Comparison of ENCODE assay signal across 27 cellular contexts in genomic region chr2:12700989-12701388, GRCh38. TPM values are rescaled to one million over a fixed set of nuclear protein-coding genes. Genes with fewer than 3 reads are reported as not detected.
DNase-seq lines count a peak whose midpoint lies in the region; ATAC-seq and TF ChIP-seq lines count a peak whose summit lies in the region.
"Had no signal": no experiment of that assay in that cellular context is flagged by ENCODE, and none has a peak within 500 bp of the region (broad histone marks: within the 10 kb centered on the region; RNA-seq: fewer than 3 reads in every experiment).

No MANE protein-coding gene starts in this region.

- ATAC-seq in stimulated activated memory B cell treated with anti-CD40 and anti-IgM and Interleukin-4, amounts not matched to agents 10 μg/mL and 1 μg/mL and 100 μg/mL, for 72 hours, result no peak
- ATAC-seq in GM21737 (IDR thresholded peaks at IDR 0.05; ENCODE audit: unreplicated experiment) (no peak), GM21390 (IDR thresholded peaks at IDR 0.05; ENCODE audit: unreplicated experiment) (no peak)
- ATAC-seq: A549, right lobe of liver had no signal

- peaks cover 41% of the 10 kb centered on the region for H3K4me1 ChIP-seq in ACC112 (ENCODE audit: control insufficient read depth, insufficient read depth, low read length, unreplicated experiment)
- H3K4me1 ChIP-seq in mammary epithelial cell (ENCODE audit: insufficient read depth, low read length), result peaks cover 45% of the 10 kb centered on the region
- H3K4me1 ChIP-seq: A549, HAP-1, neural progenitor cell, Peyer's patch, right lobe of liver had no signal

- no peak overlapping the region for H3K4me3 ChIP-seq in ACC112 (ENCODE audit: low read depth, low read length)
- H3K4me3 ChIP-seq in mammary epithelial cell (replicated peaks in 1 of 3; ENCODE audit: insufficient read depth in 1 of 3, low read depth in 2 of 3, low read length in 3 of 3), result no peak overlapping the region
- no peak overlapping the region for H3K4me3 ChIP-seq in fibroblast of pulmonary artery (replicated peaks; ENCODE audit: low read depth, low read length)
- H3K4me3 ChIP-seq: A549, dorsolateral prefrontal cortex, HAP-1, left ventricle myocardium inferior, neural progenitor cell, Peyer's patch, right lobe of liver, tibial artery had no signal

- no TSS peak for BruUV-seq in mammary epithelial cell (replicated peaks; lab: Mats Ljungman, UMichigan)

- no peak overlapping the region for H3K4me2 ChIP-seq in mammary epithelial cell (ENCODE audit: insufficient read depth, low read depth, low read length)
- H3K4me2 ChIP-seq: A549, neural progenitor cell had no signal

- no peaks in the 10 kb centered on the region for H3K4me1 Mint-ChIP-seq in stimulated activated memory B cell treated with anti-CD40 and anti-IgM and Interleukin-4, amounts not matched to agents 10 μg/mL and 1 μg/mL and 100 μg/mL, for 72 hours

- intact Hi-C loops in mammary epithelial cell (cut with micrococcal nuclease), result loop anchor here (5.0 kb wide), 3 partner anchors 114 to 869 kb away; no protein-coding TSS in a partner anchor

- H3K27me3 ChIP-seq in ACC112 (ENCODE audit: insufficient read depth, low read length) (no peaks in the 10 kb centered on the region), mammary epithelial cell (ENCODE audit: insufficient read depth, low read length) (no peaks in the 10 kb centered on the region)
- H3K27me3 ChIP-seq: dorsolateral prefrontal cortex, neural progenitor cell, Peyer's patch, right lobe of liver, tibial artery had no signal

- CTCF ChIA-PET in mammary epithelial cell (lab: Charles Lee; ENCODE audit: low non-redundant PET), result no interaction called here

- dilution Hi-C loops in mammary epithelial cell (cut with HindIII; ENCODE audit: low sequenced_read_pairs), result no loop called here

- H3K79me2 ChIP-seq in ACC112 (ENCODE audit: control insufficient read depth, insufficient read depth, low read length, unreplicated experiment) (no peaks in the 10 kb centered on the region), mammary epithelial cell (ENCODE audit: insufficient read depth, low read length) (no peaks in the 10 kb centered on the region)

- H3K4me3 Mint-ChIP-seq in stimulated activated memory B cell treated with anti-CD40 and anti-IgM and Interleukin-4, amounts not matched to agents 10 μg/mL and 1 μg/mL and 100 μg/mL, for 72 hours, result no peak overlapping the region
- H3K4me3 Mint-ChIP-seq: activated naive CD8-positive, alpha-beta T cell; CD8-positive, alpha-beta memory T cell; neural progenitor cell had no signal

- no peaks in the 10 kb centered on the region for H3K36me3 Mint-ChIP-seq in stimulated activated memory B cell treated with anti-CD40 and anti-IgM and Interleukin-4, amounts not matched to agents 10 μg/mL and 1 μg/mL and 100 μg/mL, for 72 hours
- H3K36me3 Mint-ChIP-seq: neural progenitor cell had no signal

- no peak overlapping the region for H3K9ac ChIP-seq in mammary epithelial cell (ENCODE audit: insufficient read depth, low read length)
- H3K9ac ChIP-seq: neural progenitor cell had no signal

- peak overlapping the region; percentile 96 for H3K27ac ChIP-seq in ACC112 (ENCODE audit: low read depth, low read length)
- peak overlapping the region; percentile 98 for H3K27ac ChIP-seq in mammary epithelial cell (ENCODE audit: insufficient read depth, low read depth, low read length)
- H3K27ac ChIP-seq: A549, dorsolateral prefrontal cortex, left ventricle myocardium inferior, neural progenitor cell, Peyer's patch, right lobe of liver had no signal

- in situ Hi-C loops in mammary epithelial cell (cut with MboI; ENCODE audit: low sequenced_read_pairs in 2 of 2), result loop anchor here in 1 of 2 donors (25.0 kb wide), 2 partner anchors 239 to 389 kb away; no protein-coding TSS in a partner anchor

- TF ChIP-seq CTCF in mammary epithelial cell (conservative IDR thresholded peaks at IDR 0.05 in 1 of 2, IDR thresholded peaks at IDR 0.05 in 1 of 2; ENCODE audit: extremely low read depth in 1 of 2, insufficient read depth in 1 of 2, low read depth in 1 of 2, low read length in 2 of 2) (no peak), fibroblast of pulmonary artery (IDR thresholded peaks at IDR 0.05; ENCODE audit: low read length, missing control alignments) (no peak)

- DNase-seq in M059J (ENCODE audit: low read depth) (peak; percentile 45), mammary epithelial cell (no peak), fibroblast of pulmonary artery (ENCODE audit: low read depth) (peak; percentile 52), NCI-H2081 treated with DMSO at 0.1 percent for 48 hours (lab: John Stamatoyannopoulos, UW) (no peak)
- DNase-seq: activated CD4-positive, alpha-beta T cell treated with anti-CD3 and anti-CD28 coated beads for 48 hours; activated effector memory CD4-positive, alpha-beta T cell treated with Interleukin-2 at 50 U/mL for 16 hours; CD8-positive, alpha-beta memory T cell; cerebellar nuclear complex; DMS 273 treated with DMSO at 0.1 percent for 48 hours; dorsolateral prefrontal cortex; glutamatergic neuron; islet precursor cell; left ventricle myocardium inferior; NCI-H446; NCI-H748 treated with DMSO at 0.1 percent for 48 hours; Peyer's patch; right lobe of liver; stimulated activated CD4-positive, alpha-beta T cell treated with anti-CD3 and anti-CD28 coated beads, Interleukin-4, amount 100 ng/mL, for 1 hour; tibial artery had no signal

- 88% methylated on average over 1 of the region's 1 CpG for WGBS in mammary epithelial cell (ENCODE audit: low coverage, missing lambda C conversion rate)

- no peak overlapping the region for H2AFZ ChIP-seq in ACC112 (ENCODE audit: low read length, unreplicated experiment)
- no peak overlapping the region for H2AFZ ChIP-seq in mammary epithelial cell (ENCODE audit: low read depth, low read length)
- H2AFZ ChIP-seq: neural progenitor cell had no signal

- H3K27ac Mint-ChIP-seq in stimulated activated memory B cell treated with anti-CD40 and anti-IgM and Interleukin-4, amounts not matched to agents 10 μg/mL and 1 μg/mL and 100 μg/mL, for 72 hours, result no peak overlapping the region
- H3K27ac Mint-ChIP-seq: activated naive CD8-positive, alpha-beta T cell; CD8-positive, alpha-beta memory T cell; neural progenitor cell had no signal

- peaks cover 12% of the 10 kb centered on the region for H3K27me3 Mint-ChIP-seq in stimulated activated memory B cell treated with anti-CD40 and anti-IgM and Interleukin-4, amounts not matched to agents 10 μg/mL and 1 μg/mL and 100 μg/mL, for 72 hours
- H3K27me3 Mint-ChIP-seq: activated naive CD8-positive, alpha-beta T cell; CD8-positive, alpha-beta memory T cell had no signal

- no peaks in the 10 kb centered on the region for H3K36me3 ChIP-seq in ACC112 (ENCODE audit: insufficient read depth, low read length)
- H3K36me3 ChIP-seq in mammary epithelial cell (ENCODE audit: insufficient read depth, low read length), result no peaks in the 10 kb centered on the region
- H3K36me3 ChIP-seq: HAP-1, left ventricle myocardium inferior, neural progenitor cell, Peyer's patch, right lobe of liver, tibial artery had no signal

- H4K20me1 ChIP-seq in mammary epithelial cell (ENCODE audit: insufficient read depth, low read length), result no peaks in the 10 kb centered on the region

- peaks cover 2% of the 10 kb centered on the region for H3K9me3 Mint-ChIP-seq in stimulated activated memory B cell treated with anti-CD40 and anti-IgM and Interleukin-4, amounts not matched to agents 10 μg/mL and 1 μg/mL and 100 μg/mL, for 72 hours
- H3K9me3 Mint-ChIP-seq: CD8-positive, alpha-beta memory T cell had no signal

- H3K9me3 ChIP-seq in mammary epithelial cell (replicated peaks; ENCODE audit: insufficient read depth, low read length), result no peaks in the 10 kb centered on the region
- H3K9me3 ChIP-seq: A549, HAP-1, left ventricle myocardium inferior, Peyer's patch, right lobe of liver, tibial artery had no signal

RNA-seq across cellular contexts. Expression of gene TRIB2, which starts 15.7 kb away (rescaled TPM):
- total RNA-seq in M059J (2014; rRNA removed; shearing (Covaris generic)), result 22.3 and 25.2 TPM in 2 replicates
- total RNA-seq in mammary epithelial cell, result 10 to 100 TPM in 1 of 2 donors, 1 to 10 TPM in 1; 9.0 to 30.7 TPM
- 10.9 TPM for polyA plus RNA-seq in mammary epithelial cell
- polyA minus RNA-seq in mammary epithelial cell, result 45.0 TPM

Comparison
In these comparisons a context has a peak if more than half of its experiments do, and no peak if none do; other contexts are left out.
1. DNase-seq: peak in M059J (single experiment) and fibroblast of pulmonary artery (single experiment); none in mammary epithelial cell (single experiment) and NCI-H2081 treated with DMSO at 0.1 percent for 48 hours (single experiment).